20 cellular contexts compared by ENCODE assay signal in genomic region chr15:83299462-83299861, GRCh38. TPM values are rescaled to one million over a fixed set of nuclear protein-coding genes. Genes with fewer than 3 reads are reported as not detected.
DNase-seq lines count a peak whose midpoint lies in the region; ATAC-seq and TF ChIP-seq lines count a peak whose summit lies in the region.
"Had no signal": no experiment of that assay in that cellular context is flagged by ENCODE, and none has a peak within 500 bp of the region (broad histone marks: within the 10 kb centered on the region; RNA-seq: fewer than 3 reads in every experiment).

No MANE protein-coding gene starts in this region.

- no peak overlapping the region for H3K4me3 Mint-ChIP-seq in MCF 10A (ENCODE audit: unreplicated experiment)
- no peak overlapping the region for H3K4me3 Mint-ChIP-seq in WTC11
- H3K4me3 Mint-ChIP-seq in mesothelial cell of epicardium = no peak overlapping the region
- H3K4me3 Mint-ChIP-seq: CD14-positive monocyte, H9, T-helper 17 cell had no signal

- peaks cover 7% of the 10 kb centered on the region for H3K9me3 Mint-ChIP-seq in MCF 10A (ENCODE audit: unreplicated experiment)
- peaks cover 14% of the 10 kb centered on the region for H3K9me3 Mint-ChIP-seq in WTC11
- peaks cover 22% of the 10 kb centered on the region for H3K9me3 Mint-ChIP-seq in mesothelial cell of epicardium
- H3K9me3 Mint-ChIP-seq: H9 had no signal

- intact Hi-C loops in MCF 10A (cut with micrococcal nuclease) = no loop called here
- intact Hi-C loops in breast epithelium (cut with DNase I; ENCODE audit: low total_unique reads) = no loop called here

- H3K36me3 Mint-ChIP-seq in MCF 10A (ENCODE audit: insufficient read depth, unreplicated experiment) = no peaks in the 10 kb centered on the region
- no peaks in the 10 kb centered on the region for H3K36me3 Mint-ChIP-seq in WTC11
- peaks cover 12% of the 10 kb centered on the region for H3K36me3 Mint-ChIP-seq in mesothelial cell of epicardium
- H3K36me3 Mint-ChIP-seq: CD14-positive monocyte had no signal

- no peaks in the 10 kb centered on the region for H3K27me3 Mint-ChIP-seq in MCF 10A (ENCODE audit: insufficient read depth, unreplicated experiment)
- H3K27me3 Mint-ChIP-seq in WTC11 (ENCODE audit: low read depth) = no peaks in the 10 kb centered on the region; the same call in 1 of the 2 replicates
- no peaks in the 10 kb centered on the region for H3K27me3 Mint-ChIP-seq in mesothelial cell of epicardium (ENCODE audit: low read depth)

- H3K4me1 Mint-ChIP-seq in MCF 10A (ENCODE audit: insufficient read depth, unreplicated experiment) (peaks cover 9% of the 10 kb centered on the region), WTC11 (peaks cover 2% of the 10 kb centered on the region; the same call in 1 of the 2 replicates), mesothelial cell of epicardium (peaks cover 17% of the 10 kb centered on the region)
- H3K4me1 Mint-ChIP-seq: CD14-positive monocyte, T-helper 17 cell had no signal

- H3K9me3 ChIP-seq in breast epithelium (no peaks in the 10 kb centered on the region), MG63 (no peaks in the 10 kb centered on the region)

- no peak overlapping the region for H3K27ac Mint-ChIP-seq in MCF 10A (ENCODE audit: low read depth, unreplicated experiment)
- H3K27ac Mint-ChIP-seq in WTC11 = no peak overlapping the region
- H3K27ac Mint-ChIP-seq in mesothelial cell of epicardium = peak overlapping the region; percentile 62
- H3K27ac Mint-ChIP-seq: CD14-positive monocyte, H9, T-helper 17 cell had no signal

- H3K4me3 ChIP-seq in breast epithelium (no peak overlapping the region), MG63 (no peak overlapping the region)

- ATAC-seq in WTC11 (peak; percentile 36; the same call in 1 of the 2 replicates), GM18873 (IDR thresholded peaks at IDR 0.05; ENCODE audit: low FRiP score, unreplicated experiment) (no peak)
- ATAC-seq: Panc1, T-helper 17 cell had no signal

- CTCF ChIA-PET in MCF 10A (lab: Yijun Ruan, JAX) = no interaction called here
- CTCF ChIA-PET in WTC11 (lab: Charles Lee) = no interaction called here

- POLR2A ChIA-PET in MCF 10A (lab: Yijun Ruan, JAX) (interaction anchor here (0.6 to 3.1 kb wide), 5 partner anchors 9 to 118 kb away, joined by 3 to 14 read pairs (median 4); no protein-coding TSS in a partner anchor), WTC11 (lab: Charles Lee) (interaction anchor here (1.5 kb wide), 1 partner anchor 11 kb away, joined by 3 read pairs; no protein-coding TSS in a partner anchor)

- H3K27me3 ChIP-seq in breast epithelium (no peaks in the 10 kb centered on the region), MG63 (no peaks in the 10 kb centered on the region)

- no peaks in the 10 kb centered on the region for H3K36me3 ChIP-seq in breast epithelium
- H3K36me3 ChIP-seq in MG63 = no peaks in the 10 kb centered on the region

- TF ChIP-seq POLR2A in breast epithelium (IDR thresholded peaks at IDR 0.05) = no peak

- TF ChIP-seq CTCF in MCF 10A (IDR thresholded peaks at IDR 0.05; ENCODE audit: unreplicated experiment) = no peak
- TF ChIP-seq CTCF in breast epithelium (IDR thresholded peaks at IDR 0.05) = no peak
- no peak for TF ChIP-seq CTCF in WTC11 (IDR thresholded peaks at IDR 0.05)
- TF ChIP-seq CTCF in mesothelial cell of epicardium (IDR thresholded peaks at IDR 0.05; ENCODE audit: unreplicated experiment) = no peak

- H3K27ac ChIP-seq in breast epithelium = no peak overlapping the region

- H3K4me1 ChIP-seq in breast epithelium = no peaks in the 10 kb centered on the region

- peak; percentile 37 for DNase-seq in MCF 10A (ENCODE audit: unreplicated experiment)
- DNase-seq in breast epithelium (ENCODE audit: low spot score in 2 of 2) = no peak
- DNase-seq in MG63 = peak; percentile 26
- DNase-seq in WTC11 (ENCODE audit: low spot score) = no peak
- DNase-seq in mesothelial cell of epicardium (ENCODE audit: low spot score in 2 of 2, unreplicated experiment in 2 of 2) = no peak
- no peak for DNase-seq in GDM1 (lab: John Stamatoyannopoulos, UW)
- DNase-seq: ACHN, AML-193, DMS153, H9, NCI-H1436, NCI-H2081 treated with DMSO at 0.1 percent for 48 hours, NCI-H226, NCI-H774, SHP77 treated with DMSO at 0.1 percent for 48 hours, T-helper 17 cell had no signal

- BruUV-seq in MCF 10A (replicated peaks; lab: Mats Ljungman, UMichigan) = no TSS peak

TF ChIP-seq in WTC11, 78 proteins besides CTCF, POLR2A, EP300 and RAD21:
- TF ChIP-seq, protein P1, sequence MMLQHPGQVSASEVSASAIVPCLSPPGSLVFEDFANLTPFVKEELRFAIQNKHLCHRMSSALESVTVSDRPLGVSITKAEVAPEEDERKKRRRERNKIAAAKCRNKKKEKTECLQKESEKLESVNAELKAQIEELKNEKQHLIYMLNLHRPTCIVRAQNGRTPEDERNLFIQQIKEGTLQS (CRISPR knock-in tag; conservative IDR thresholded peaks at IDR 0.05) = no peak
- TF ChIP-seq JAZF1 (CRISPR knock-in tag; IDR thresholded peaks at IDR 0.05) = no peak
- TF ChIP-seq ZNF423 (CRISPR knock-in tag; IDR thresholded peaks at IDR 0.05) = no peak
- no peak for TF ChIP-seq ATF2 (CRISPR knock-in tag; IDR thresholded peaks at IDR 0.05; ENCODE audit: borderline replicate concordance, low read depth)
- no peak for TF ChIP-seq NR3C1 (CRISPR knock-in tag; conservative IDR thresholded peaks at IDR 0.05; ENCODE audit: low read depth)
- TF ChIP-seq SMAD4 (CRISPR knock-in tag; IDR thresholded peaks at IDR 0.05) = no peak
- no peak for TF ChIP-seq ZNF425 (CRISPR knock-in tag; conservative IDR thresholded peaks at IDR 0.05)
- TF ChIP-seq TP53 (CRISPR knock-in tag; IDR thresholded peaks at IDR 0.05) = no peak
- TF ChIP-seq IRF2 (CRISPR knock-in tag; IDR thresholded peaks at IDR 0.05; ENCODE audit: borderline replicate concordance, low read depth) = no peak
- TF ChIP-seq NR1H2 (CRISPR knock-in tag; IDR thresholded peaks at IDR 0.05) = no peak
- TF ChIP-seq E2F1 (CRISPR knock-in tag; IDR thresholded peaks at IDR 0.05) = no peak
- no peak for TF ChIP-seq RORB (CRISPR knock-in tag; IDR thresholded peaks at IDR 0.05)
- no peak for TF ChIP-seq TCF7 (CRISPR knock-in tag; IDR thresholded peaks at IDR 0.05; ENCODE audit: low read depth)
- TF ChIP-seq ZNF219 (CRISPR knock-in tag; IDR thresholded peaks at IDR 0.05; ENCODE audit: borderline replicate concordance) = no peak

RNA-seq across cellular contexts. Expression of gene BNC1, which starts 15.0 kb away (rescaled TPM):
- total RNA-seq in MCF 10A (2022) (68.3 and 93.5 TPM in 2 replicates), breast epithelium (10 to 100 TPM in 1 of 3 donors, 1 to 10 TPM in 1, under 1 TPM in 1; 0.48 to 10.7 (median 1.6) TPM), WTC11 (2021) (0.11 TPM in 1 of 3 replicates, not detected in the others), mesothelial cell of epicardium (49.5 to 54.0 TPM (median 50.9 TPM) in 3 replicates)
- total RNA-seq in MG63 (2014; rRNA removed; shearing (Covaris generic); ENCODE audit: low replicate concordance) = 23.5 and 28.6 TPM in 2 replicates
- total RNA-seq: H9, HT-29, T-helper 17 cell had no signal

Comparison
In these comparisons a context has a peak if more than half of its experiments do, and no peak if none do; other contexts are left out.
1. DNase-seq: peak in MCF 10A (single experiment) and MG63 (single experiment); none in breast epithelium (0 of 2), WTC11 (single experiment), mesothelial cell of epicardium (0 of 2) and GDM1 (single experiment).